In genomic region chr4:6783111-6783981, GRCh38 we compare ENCODE assay signal across 8 cellular contexts. TPM values are rescaled to one million over a fixed set of nuclear protein-coding genes. Genes with fewer than 3 reads are reported as not detected.
DNase-seq lines count a peak whose midpoint lies in the region; ATAC-seq, FAIRE-seq and TF ChIP-seq lines count a peak whose summit lies in the region.

No MANE protein-coding gene starts in this region.

- no peak for FAIRE-seq in A549 (lab: Jason Lieb, UNC)

- H3K36me3 ChIP-seq in iPS-20b (ENCODE audit: insufficient read depth, low read depth, low read length), result peaks cover 9% of the 10 kb centered on the region; the same call in 1 of the 2 replicates

- no peak; a peak in 1 of 5 replicates for TF ChIP-seq RAD21 in A549 (conservative IDR thresholded peaks at IDR 0.05 in 1 of 2, IDR thresholded peaks at IDR 0.05 in 1 of 2)

- ATAC-seq in A549 (peak; percentile 82 to 86), GM18517 (IDR thresholded peaks at IDR 0.05; ENCODE audit: unreplicated experiment) (peak; percentile 78), HG03025 (IDR thresholded peaks at IDR 0.05; ENCODE audit: low FRiP score, unreplicated experiment) (peak; percentile 62)

- peak overlapping the region; percentile 94 for H3K4me2 ChIP-seq in A549

- H3K4me3 ChIP-seq in A549 (peak overlapping the region; percentile 91), iPS-20b (ENCODE audit: low read length) (peak overlapping the region; percentile 88), skin epidermis (peak overlapping the region; percentile 85 to 100 (median 99))

- peaks cover 15% of the 10 kb centered on the region for H3K27me3 ChIP-seq in iPS-20b (ENCODE audit: insufficient read depth, low read length)

- no peaks in the 10 kb centered on the region for H3K9me3 ChIP-seq in A549
- H3K9me3 ChIP-seq in iPS-20b (ENCODE audit: insufficient read depth, low read depth, low read length), result no peaks in the 10 kb centered on the region

- in situ Hi-C loops in T47D (cut with HindIII; ENCODE audit: low pct_unique_long_range_greater_than_20kb, low sequenced_read_pairs), result no loop called here

- POLR2A ChIA-PET in A549 (lab: Yijun Ruan, JAX), result interaction anchor here (1.2 kb wide), 2 partner anchors 23 to 126 kb away, joined by 3 read pairs; no protein-coding TSS in a partner anchor

- H3K4me1 ChIP-seq in A549, result peaks cover 36% of the 10 kb centered on the region
- peaks cover 16% of the 10 kb centered on the region; the same call in 1 of the 2 replicates for H3K4me1 ChIP-seq in iPS-20b (ENCODE audit: insufficient read depth, low read length)

- DNase-seq in A549 (ENCODE audit: low read depth in 1 of 2, low spot score in 1 of 2) (peak; percentile 73 to 78), NCI-H2107 treated with DMSO at 0.1 percent for 48 hours (lab: John Stamatoyannopoulos, UW; ENCODE audit: unreplicated experiment) (peak; percentile 51), T47D (ENCODE audit: low read depth in 1 of 2, low spot score in 1 of 2) (peak; percentile 93)

- no peak for TF ChIP-seq CTCF in A549 (IDR thresholded peaks at IDR 0.05)
- TF ChIP-seq CTCF in VCaP (conservative IDR thresholded peaks at IDR 0.05), result no peak; the same call in 1 of the 2 replicates

- peak; percentile 27 for TF ChIP-seq POLR2A in A549 (IDR thresholded peaks at IDR 0.05; ENCODE audit: low read length)

- peak overlapping the region; percentile 99 to 100 for H3K27ac ChIP-seq in A549
- peak overlapping the region; percentile 96 for H3K27ac ChIP-seq in VCaP
- H3K27ac ChIP-seq in iPS-20b (ENCODE audit: low read length), result no peak overlapping the region
- peak overlapping the region; percentile 92 to 100 (median 98) for H3K27ac ChIP-seq in skin epidermis

- WGBS in A549 (ENCODE audit: missing lambda C conversion rate), result 26% methylated on average over 8 of the region's 91 CpGs

- peak overlapping the region; percentile 87; the same call in 1 of the 2 replicates for H3K9ac ChIP-seq in iPS-20b (ENCODE audit: low read depth, low read length)

- CTCF ChIA-PET in A549 (lab: Yijun Ruan, JAX), result interaction anchor here (1.8 to 4.0 kb wide), 3 partner anchors 11 to 91 kb away, joined by 6 to 22 read pairs (median 14); no protein-coding TSS in a partner anchor

- no peak for TF ChIP-seq EP300 in A549 (IDR thresholded peaks at IDR 0.05)

TF ChIP-seq in A549, 52 proteins besides CTCF, POLR2A, EP300 and RAD21:
- peak; percentile 70; the same call in 1 of the 2 replicates for TF ChIP-seq PBX3 (IDR thresholded peaks at IDR 0.05)
- no peak for TF ChIP-seq FOXS1 (CRISPR knock-in tag; IDR thresholded peaks at IDR 0.05)
- TF ChIP-seq PHF8 (IDR thresholded peaks at IDR 0.05; ENCODE audit: borderline replicate concordance, low read depth), result peak; percentile 67; the same call in 1 of the 2 replicates
TF ChIP-seq in A549: peak in this region for 2.

RNA-seq across cellular contexts. Expression of gene KIAA0232, which starts 0.8 kb away (rescaled TPM):
- 21.5 and 25.2 TPM in 2 replicates for polyA plus RNA-seq in A549 (2011; rRNA removed)
- 2.8 and 4.4 TPM in 2 replicates for polyA plus RNA-seq in A549 (2012; cell fraction: cytosol; rRNA removed)
- 3.7 and 5.2 TPM in 2 replicates for polyA plus RNA-seq in A549 (2012; cell fraction: nucleus; rRNA removed)
- 9.3 to 10.6 TPM (median 10.5 TPM) in 3 replicates for polyA plus RNA-seq in A549 (2017; fragmentation: RNase III; extraction: RNeasy Plus Mini Kit Qiagen cat#74134 plus additional on column Dnase treatment)
- polyA minus RNA-seq in A549 (2011; rRNA and poly(A)+ RNA removed), result 15.6 and 22.7 TPM in 2 replicates
